Comparison of ENCODE assay signal across 23 cellular contexts in genomic region chr9:81623778-81624177, GRCh38.
"Had no signal": no experiment of that assay in that cellular context is flagged by ENCODE, and none has a peak within 500 bp of the region (broad histone marks: within the 10 kb centered on the region; RNA-seq: fewer than 3 reads in every experiment).

No MANE protein-coding gene starts in this region.

- H3K4me1 ChIP-seq: prostate gland, right lobe of liver had no signal

- DNase-seq: central memory CD4-positive, alpha-beta T cell; effector CD4-positive, alpha-beta T cell; foreskin melanocyte; heart left ventricle; kidney; left cardiac atrium; left ventricle myocardium inferior; lower lobe of right lung; nucleus accumbens; ovary; right lobe of liver; spleen; stimulated activated CD4-positive, alpha-beta T cell treated with anti-CD3 and anti-CD28 coated beads, Interleukin-15, amount 100 ng/mL, for 24 hours; stimulated activated CD4-positive, alpha-beta T cell treated with anti-CD3 and anti-CD28 coated beads, Interleukin-1b, Interleukin-23, amount 100 ng/mL, for 48 hours; stimulated activated CD4-positive, alpha-beta T cell treated with anti-CD3 and anti-CD28 coated beads, Interleukin-4, amount 100 ng/mL, for 4 hours; stimulated activated naive CD4-positive, alpha-beta T cell; stomach; substantia nigra had no signal

- H3K36me3 ChIP-seq: ovary, prostate gland had no signal

- H3K4me3 ChIP-seq: coronary artery, heart left ventricle, left ventricle myocardium inferior, lower lobe of right lung, ovary, prostate gland, right lobe of liver, spleen, stomach, thoracic aorta had no signal

- H3K9me3 Mint-ChIP-seq: memory B cell, mesothelial cell of epicardium had no signal

- H3K9me3 ChIP-seq: heart left ventricle, left ventricle myocardium inferior, lower lobe of right lung, ovary, prostate gland, right lobe of liver, spleen, stomach, thoracic aorta had no signal

- H3K27ac Mint-ChIP-seq: memory B cell, mesothelial cell of epicardium had no signal

- ATAC-seq: heart left ventricle, left cardiac atrium, lower lobe of right lung, right lobe of liver had no signal

- H3K4me3 Mint-ChIP-seq: memory B cell, mesothelial cell of epicardium had no signal

- H3K27ac ChIP-seq: coronary artery, heart left ventricle, left ventricle myocardium inferior, lower lobe of right lung, ovary, prostate gland, right lobe of liver, spleen, stomach, thoracic aorta had no signal

- H3K27me3 Mint-ChIP-seq: memory B cell had no signal

- H3K27me3 ChIP-seq: heart left ventricle, ovary, right lobe of liver, spleen, stomach had no signal
